In genomic region chr7:57423768-57424167, GRCh38 we compare ENCODE assay signal across 29 cellular contexts. TPM values are rescaled to one million over a fixed set of nuclear protein-coding genes. Genes with fewer than 3 reads are reported as not detected.
DNase-seq lines count a peak whose midpoint lies in the region; ATAC-seq, FAIRE-seq and TF ChIP-seq lines count a peak whose summit lies in the region.
"Had no signal": no experiment of that assay in that cellular context is flagged by ENCODE, and none has a peak within 500 bp of the region (broad histone marks: within the 10 kb centered on the region; RNA-seq: fewer than 3 reads in every experiment).

No MANE protein-coding gene starts in this region.

- no peaks in the 10 kb centered on the region for H3K36me3 ChIP-seq in OCI-LY1 (ENCODE audit: insufficient read depth, low read length)
- H3K36me3 ChIP-seq: BLaER1, SJCRH30 had no signal

- no peaks in the 10 kb centered on the region for H4K20me1 ChIP-seq in OCI-LY1 (ENCODE audit: insufficient read depth, low read length)
- H4K20me1 ChIP-seq: BLaER1 had no signal

- DNase-seq in GM13977 (ENCODE audit: low spot score) (peak; percentile 1), SK-MEL-5 (ENCODE audit: low read depth, low spot score) (peak; percentile 13), SKM-1 (lab: John Stamatoyannopoulos, UW; ENCODE audit: unreplicated experiment) (no peak)
- no peak for DNase-seq in activated effector memory CD4-positive, alpha-beta T cell treated with Interleukin-2 at 50 U/mL for 16 hours
- DNase-seq: ACHN; Caco-2; CD4-positive, alpha-beta memory T cell; DMS153; NCI-H187; NCI-H2107; NCI-H446 treated with DMSO at 0.1 percent for 48 hours; NCI-H526 treated with DMSO at 0.1 percent for 48 hours; PC-3; SJCRH30; T-helper 2 cell had no signal

- no peaks in the 10 kb centered on the region for H3F3A ChIP-seq in OCI-LY1 (ENCODE audit: insufficient read depth, low read length)

- ATAC-seq in GM18868 (IDR thresholded peaks at IDR 0.05; ENCODE audit: unreplicated experiment) (no peak), HG03196 (IDR thresholded peaks at IDR 0.05; ENCODE audit: unreplicated experiment) (no peak)
- ATAC-seq: HepG2, K562, PC-3 had no signal

- no peak overlapping the region for H3K4me3 ChIP-seq in OCI-LY1 (ENCODE audit: low read depth, low read length, poor library complexity, severe bottlenecking)
- H3K4me3 ChIP-seq: BLaER1, K562, SJCRH30 had no signal

- no peaks in the 10 kb centered on the region for H3K9me2 ChIP-seq in OCI-LY1 (ENCODE audit: low read depth, low read length)

- H3K4me1 ChIP-seq in OCI-LY1 (ENCODE audit: insufficient read depth, low read length, severe bottlenecking) = no peaks in the 10 kb centered on the region
- H3K4me1 ChIP-seq: BLaER1, Caco-2, SJCRH30 had no signal

- in situ Hi-C loops in GM13977 (cut with MboI; ENCODE audit: low pct_unique_long_range_greater_than_20kb, low sequenced_read_pairs, unreplicated experiment) = no loop called here
- in situ Hi-C loops in SK-MEL-5 (cut with HindIII; ENCODE audit: low pct_unique_long_range_greater_than_20kb, low sequenced_read_pairs) = no loop called here

- no peak for TF ChIP-seq CTCF in GM13977 (IDR thresholded peaks at IDR 0.05; ENCODE audit: extremely low read depth, insufficient read depth, missing control alignments)
- TF ChIP-seq CTCF in OCI-LY1 (IDR thresholded peaks at IDR 0.05; ENCODE audit: low read length) = peak; percentile 68

- no peaks in the 10 kb centered on the region for H3K27me3 ChIP-seq in OCI-LY1 (ENCODE audit: insufficient read depth, low read length)
- H3K27me3 ChIP-seq: BLaER1, SJCRH30 had no signal

- H3K9me3 ChIP-seq in OCI-LY1 (ENCODE audit: low read length) = no peaks in the 10 kb centered on the region
- H3K9me3 ChIP-seq: SJCRH30 had no signal

- no peak overlapping the region for H3K4me2 ChIP-seq in OCI-LY1 (ENCODE audit: low read length)
- H3K4me2 ChIP-seq: BLaER1 had no signal

- H2AFZ ChIP-seq in OCI-LY1 (ENCODE audit: low read length) = no peak overlapping the region

- no peak overlapping the region for H3K9ac ChIP-seq in OCI-LY1 (ENCODE audit: low read length)
- H3K9ac ChIP-seq: BLaER1 had no signal

- no peak overlapping the region for H3K27ac ChIP-seq in OCI-LY1 (ENCODE audit: low read depth, low read length, poor library complexity, severe bottlenecking)
- H3K27ac ChIP-seq: BLaER1, HL-60, SJCRH30 had no signal

- FAIRE-seq in A204.1 (lab: Jason Lieb, UNC) = peak; percentile 21
- FAIRE-seq: G401.6, GM12892, GM18507, H1, HepG2, K562 had no signal

- H3K79me2 ChIP-seq in OCI-LY1 (ENCODE audit: insufficient read depth, low read length) = no peaks in the 10 kb centered on the region

RNA-seq across cellular contexts. Expression of gene ZNF716, which starts 26.2 kb away (rescaled TPM):
- total RNA-seq in SK-MEL-5 (2014; rRNA removed; shearing (Covaris generic)) = not detected in 2 replicates
- not detected in 2 replicates for polyA plus RNA-seq in SK-MEL-5 (2015; cell fraction: cytosol; rRNA removed)
- polyA plus RNA-seq in SK-MEL-5 (2015; cell fraction: nucleus; rRNA removed) = not detected in 2 replicates
- total RNA-seq: Caco-2; CD4-positive, alpha-beta memory T cell; Daoy; H1; HepG2; HT-29; K562; PC-3; SJCRH30 had no signal
- polyA plus RNA-seq: CD4-positive, alpha-beta memory T cell; H1; HepG2; K562 had no signal

Comparison
In these comparisons a context has a peak if more than half of its experiments do, and no peak if none do; other contexts are left out.
1. DNase-seq: peak in GM13977 (single experiment) and SK-MEL-5 (single experiment); none in activated effector memory CD4-positive, alpha-beta T cell treated with Interleukin-2 at 50 U/mL for 16 hours (single experiment) and SKM-1 (single experiment).